In the genomic region with DNA sequence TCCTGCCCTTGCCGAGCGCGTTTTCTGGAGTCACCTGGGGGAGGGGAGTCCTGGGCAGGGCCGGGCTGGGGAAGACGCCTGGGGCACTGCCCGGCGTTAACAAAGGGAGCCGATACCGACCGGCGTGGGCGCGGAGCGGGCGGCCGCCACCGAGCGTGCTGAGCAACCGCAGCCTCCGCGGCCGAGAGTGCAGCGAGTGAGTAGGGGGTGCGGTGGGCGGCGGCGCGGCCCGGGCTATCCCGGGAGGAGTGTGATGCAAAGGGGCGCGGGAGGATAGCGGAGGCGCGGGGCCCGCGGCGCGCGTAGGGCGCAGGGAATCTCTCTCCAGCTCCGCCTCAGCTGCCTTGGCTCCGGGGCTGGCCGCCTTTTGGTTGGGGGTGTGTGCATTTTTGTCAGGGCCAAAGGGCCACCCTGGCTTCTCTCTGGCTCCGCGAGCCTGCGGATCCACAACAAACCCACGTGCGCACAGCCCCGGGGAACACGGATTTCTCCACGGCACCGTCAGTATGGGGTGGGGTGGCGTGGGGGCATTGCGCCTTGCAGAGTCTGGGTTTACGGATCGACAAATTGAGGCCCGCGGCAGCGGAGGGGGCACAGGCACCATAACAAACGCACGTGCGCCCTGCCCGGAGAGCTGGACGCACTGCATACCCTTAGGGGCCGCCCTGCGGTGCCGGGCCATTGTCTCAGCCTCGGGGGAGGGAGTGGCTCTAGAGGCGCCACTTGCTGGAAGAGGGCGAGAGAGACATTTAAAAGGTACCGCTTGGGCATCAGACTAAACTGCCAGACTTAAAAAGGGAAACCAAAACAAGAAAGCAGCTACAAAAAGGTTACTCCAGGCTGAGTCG, we compare ENCODE assay signal across 8 cellular contexts. TPM values are rescaled to one million over a fixed set of nuclear protein-coding genes. Genes with fewer than 3 reads are reported as not detected.
DNase-seq lines count a peak whose midpoint lies in the region; ATAC-seq and TF ChIP-seq lines count a peak whose summit lies in the region.

No MANE protein-coding gene starts in this region.

- ATAC-seq in HG02610 (IDR thresholded peaks at IDR 0.05; ENCODE audit: unreplicated experiment), result peak; percentile 67

- DNase-seq in GM13977 (ENCODE audit: low spot score) (peak; percentile 77), NB4 (ENCODE audit: low read depth) (peak; percentile 88), UCSD-AML1 (lab: John Stamatoyannopoulos, UW; ENCODE audit: unreplicated experiment) (peak; percentile 79), breast epithelium (ENCODE audit: low spot score in 2 of 2) (no peak), islet precursor cell (peak; percentile 78), mucosa of gallbladder (ENCODE audit: low spot score) (no peak)
- peak; percentile 38 to 46 for DNase-seq in stimulated activated CD4-positive, alpha-beta T cell treated with anti-CD3 and anti-CD28 coated beads, Interleukin-1b, Interleukin-23, amount 100 ng/mL, for 4 hours (ENCODE audit: low read depth in 2 of 2)

- H3K4me3 ChIP-seq in NB4 (ENCODE audit: low read depth, low read length) (peak overlapping the region; percentile 71), breast epithelium (peak overlapping the region; percentile 78 to 97 (median 81))

- no peaks in the 10 kb centered on the region for H3K36me3 ChIP-seq in breast epithelium

- no peaks in the 10 kb centered on the region for H3K4me1 ChIP-seq in breast epithelium

- H3K27ac ChIP-seq in breast epithelium, result peak overlapping the region; percentile 72 to 86

- peak; percentile 29 for TF ChIP-seq CTCF in GM13977 (IDR thresholded peaks at IDR 0.05; ENCODE audit: extremely low read depth, insufficient read depth, missing control alignments)
- peak; percentile 36 for TF ChIP-seq CTCF in NB4 (IDR thresholded peaks at IDR 0.05; ENCODE audit: low read depth, low read length)
- TF ChIP-seq CTCF in breast epithelium (IDR thresholded peaks at IDR 0.05), result no peak

- intact Hi-C loops in breast epithelium (cut with DNase I; ENCODE audit: low total_unique reads), result no loop called here

- H3K9me3 ChIP-seq in breast epithelium, result no peaks in the 10 kb centered on the region

- TF ChIP-seq POLR2A in NB4 (IDR thresholded peaks at IDR 0.05; ENCODE audit: extremely low read depth, insufficient read length), result no peak
- no peak for TF ChIP-seq POLR2A in breast epithelium (IDR thresholded peaks at IDR 0.05)

- H3K27me3 ChIP-seq in breast epithelium, result no peaks in the 10 kb centered on the region

- in situ Hi-C loops in GM13977 (cut with MboI; ENCODE audit: low pct_unique_long_range_greater_than_20kb, low sequenced_read_pairs, unreplicated experiment), result no loop called here

RNA-seq across cellular contexts. Expression of gene ST6GAL1, which starts 0.5 kb away (rescaled TPM):
- 10 to 100 TPM; 28.5 to 79.6 (median 42.3) TPM for total RNA-seq in breast epithelium
- total RNA-seq in mucosa of gallbladder, result 35.0 TPM

Comparison
In these comparisons a context has a peak if more than half of its experiments do, and no peak if none do; other contexts are left out.
1. DNase-seq: peak in GM13977 (single experiment), NB4 (single experiment), UCSD-AML1 (single experiment), islet precursor cell (single experiment) and stimulated activated CD4-positive, alpha-beta T cell treated with anti-CD3 and anti-CD28 coated beads, Interleukin-1b, Interleukin-23, amount 100 ng/mL, for 4 hours (2 of 2); none in breast epithelium (0 of 2) and mucosa of gallbladder (single experiment).
2. CTCF ChIP-seq: peak in GM13977 (single experiment) and NB4 (single experiment); none in breast epithelium (0 of 3).